10 cellular contexts compared by ENCODE assay signal in the genomic region with DNA sequence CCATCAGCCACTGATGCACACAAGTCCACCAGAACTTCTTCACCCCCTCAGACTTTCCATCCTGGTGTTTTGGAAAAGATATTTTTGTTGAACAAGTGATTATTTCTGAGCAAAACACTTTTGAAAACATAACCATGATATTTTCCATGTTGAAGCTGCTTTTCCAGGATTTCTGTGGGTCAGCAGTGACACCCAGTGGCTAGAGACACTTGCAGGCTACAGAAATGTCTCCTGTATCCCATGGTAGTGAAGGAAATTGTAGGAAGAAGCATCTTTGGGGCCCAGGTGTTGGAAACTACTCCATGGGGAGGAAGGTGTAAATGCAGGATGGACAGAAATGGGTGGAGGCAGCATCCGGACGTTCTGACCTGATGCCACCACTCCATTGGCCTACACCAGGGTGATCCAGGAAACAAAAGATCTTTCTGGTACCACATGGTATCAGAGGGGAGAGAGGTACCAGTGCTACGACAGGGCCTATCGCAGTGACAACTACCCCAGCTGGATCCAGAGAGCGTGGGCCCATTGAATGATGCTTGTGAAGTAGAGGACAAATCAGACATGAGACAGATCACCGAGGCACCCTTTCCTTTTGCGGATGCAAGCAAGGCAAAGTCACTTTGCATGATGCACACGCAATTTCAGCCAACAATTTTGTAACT.
A peak's percentile ranks its signal among the peaks of the same experiment; 100 is the strongest.
DNase-seq lines count a peak whose midpoint lies in the region; ATAC-seq and TF ChIP-seq lines count a peak whose summit lies in the region.
"Had no signal": no experiment of that assay in that cellular context is flagged by ENCODE, and none has a peak within 500 bp of the region (broad histone marks: within the 10 kb centered on the region; RNA-seq: fewer than 3 reads in every experiment).

No MANE protein-coding gene starts in this region.

- no peak overlapping the region for H3K4me3 ChIP-seq in mammary epithelial cell (replicated peaks in 1 of 3; ENCODE audit: insufficient read depth in 1 of 3, low read depth in 2 of 3, low read length in 3 of 3)
- H3K4me3 ChIP-seq in osteoblast (ENCODE audit: insufficient read depth, low read length), result no peak overlapping the region
- H3K4me3 ChIP-seq in body of pancreas, result no peak overlapping the region

- no peak overlapping the region for H3K4me2 ChIP-seq in mammary epithelial cell (ENCODE audit: insufficient read depth, low read depth, low read length)
- H3K4me2 ChIP-seq in osteoblast (ENCODE audit: insufficient read depth, low read length), result no peak overlapping the region

- no TSS peak for BruUV-seq in mammary epithelial cell (replicated peaks; lab: Mats Ljungman, UMichigan)

- dilution Hi-C loops in mammary epithelial cell (cut with HindIII; ENCODE audit: low sequenced_read_pairs), result no loop called here

- no peak for ATAC-seq in body of pancreas

- no peaks in the 10 kb centered on the region for H3K9me3 ChIP-seq in mammary epithelial cell (replicated peaks; ENCODE audit: insufficient read depth, low read length)
- no peaks in the 10 kb centered on the region for H3K9me3 ChIP-seq in osteoblast (ENCODE audit: low read depth, low read length)
- no peaks in the 10 kb centered on the region for H3K9me3 ChIP-seq in body of pancreas

- H3K4me1 ChIP-seq in mammary epithelial cell (ENCODE audit: insufficient read depth, low read length) (no peaks in the 10 kb centered on the region), osteoblast (ENCODE audit: insufficient read depth, low read length) (no peaks in the 10 kb centered on the region), body of pancreas (no peaks in the 10 kb centered on the region)

- DNase-seq in DMS 273 (lab: John Stamatoyannopoulos, UW; ENCODE audit: unreplicated experiment), result peak; percentile 57
- no peak for DNase-seq in DMS 273 treated with DMSO at 0.1 percent for 48 hours (lab: John Stamatoyannopoulos, UW)
- peak; percentile 29 for DNase-seq in NCI-H2196 (lab: John Stamatoyannopoulos, UW; ENCODE audit: unreplicated experiment)
- DNase-seq in mammary epithelial cell, result no peak
- DNase-seq in osteoblast (ENCODE audit: insufficient read length, low spot score, missing footprints), result no peak
- no peak for DNase-seq in body of pancreas
- DNase-seq in AG08395 (ENCODE audit: low spot score), result no peak
- no peak for DNase-seq in GOT3 (lab: John Stamatoyannopoulos, UW)
- DNase-seq: 8988T, HCEC 1CT had no signal

- in situ Hi-C loops in mammary epithelial cell (cut with MboI; ENCODE audit: low sequenced_read_pairs in 2 of 2), result no loop called here

- no peaks in the 10 kb centered on the region for H3K27me3 ChIP-seq in mammary epithelial cell (ENCODE audit: insufficient read depth, low read length)
- no peaks in the 10 kb centered on the region for H3K27me3 ChIP-seq in osteoblast (ENCODE audit: insufficient read depth, low read length)
- no peaks in the 10 kb centered on the region for H3K27me3 ChIP-seq in body of pancreas

- H4K20me1 ChIP-seq in mammary epithelial cell (ENCODE audit: insufficient read depth, low read length), result no peaks in the 10 kb centered on the region
- no peaks in the 10 kb centered on the region for H4K20me1 ChIP-seq in osteoblast (ENCODE audit: insufficient read depth, low read length)

- no peak for TF ChIP-seq POLR2A in body of pancreas (IDR thresholded peaks at IDR 0.05)

- H3K9ac ChIP-seq in mammary epithelial cell (ENCODE audit: insufficient read depth, low read length), result no peak overlapping the region

- H3K36me3 ChIP-seq in mammary epithelial cell (ENCODE audit: insufficient read depth, low read length) (no peaks in the 10 kb centered on the region), osteoblast (ENCODE audit: insufficient read depth, low read length) (no peaks in the 10 kb centered on the region), body of pancreas (replicated peaks in 1 of 2; ENCODE audit: insufficient read depth in 1 of 2, low read depth in 2 of 2) (no peaks in the 10 kb centered on the region)

- TF ChIP-seq CTCF in mammary epithelial cell (conservative IDR thresholded peaks at IDR 0.05 in 1 of 2, IDR thresholded peaks at IDR 0.05 in 1 of 2; ENCODE audit: extremely low read depth in 1 of 2, insufficient read depth in 1 of 2, low read depth in 1 of 2, low read length in 2 of 2) (peak; percentile 13 to 41), osteoblast (IDR thresholded peaks at IDR 0.05; ENCODE audit: extremely low read depth, low read depth, low read length) (peak; percentile 25), body of pancreas (IDR thresholded peaks at IDR 0.05) (peak in 2 of 7 experiments; percentile 7 to 10)

- 72% methylated on average over 8 of the region's 8 CpGs for WGBS in mammary epithelial cell (ENCODE audit: low coverage, missing lambda C conversion rate)
- WGBS in body of pancreas, 2 donors, result 54 to 62% methylated on average over 8 of the region's 8 CpGs

- no peak overlapping the region for H2AFZ ChIP-seq in mammary epithelial cell (ENCODE audit: low read depth, low read length)
- H2AFZ ChIP-seq in osteoblast (ENCODE audit: low read length), result no peak overlapping the region

- H3K79me2 ChIP-seq in mammary epithelial cell (ENCODE audit: insufficient read depth, low read length), result no peaks in the 10 kb centered on the region
- H3K79me2 ChIP-seq in osteoblast (ENCODE audit: insufficient read depth, low read length), result no peaks in the 10 kb centered on the region

- intact Hi-C loops in mammary epithelial cell (cut with micrococcal nuclease), result loop anchor here (5.0 kb wide), 1 partner anchor 1336 kb away; a partner anchor contains a TSS
- intact Hi-C loops in body of pancreas (cut with DNase I), result no loop called here

- CTCF ChIA-PET in mammary epithelial cell (lab: Charles Lee; ENCODE audit: low non-redundant PET), result interaction anchor here (1.0 kb wide), 1 partner anchor 266 kb away, joined by 5 read pairs; no protein-coding TSS in a partner anchor

- H3K27ac ChIP-seq in mammary epithelial cell (ENCODE audit: insufficient read depth, low read depth, low read length) (no peak overlapping the region), osteoblast (ENCODE audit: low read depth, low read length) (no peak overlapping the region), body of pancreas (no peak overlapping the region)

Comparison
In these comparisons a context has a peak if more than half of its experiments do, and no peak if none do; other contexts are left out.
1. DNase-seq: peak in DMS 273 (single experiment) and NCI-H2196 (single experiment); none in DMS 273 treated with DMSO at 0.1 percent for 48 hours (single experiment), mammary epithelial cell (single experiment), osteoblast (single experiment), body of pancreas (0 of 4), AG08395 (single experiment) and GOT3 (single experiment).